Comparison of ENCODE assay signal across 19 cellular contexts in genomic region chr7:101598422-101598957, GRCh38. TPM values are rescaled to one million over a fixed set of nuclear protein-coding genes. Genes with fewer than 3 reads are reported as not detected.
DNase-seq lines count a peak whose midpoint lies in the region; ATAC-seq, FAIRE-seq and TF ChIP-seq lines count a peak whose summit lies in the region.
"Had no signal": no experiment of that assay in that cellular context is flagged by ENCODE, and none has a peak within 500 bp of the region (broad histone marks: within the 10 kb centered on the region; RNA-seq: fewer than 3 reads in every experiment).

No MANE protein-coding gene starts in this region.

- TF ChIP-seq CTCF in mammary epithelial cell (conservative IDR thresholded peaks at IDR 0.05 in 1 of 2, IDR thresholded peaks at IDR 0.05 in 1 of 2; ENCODE audit: extremely low read depth in 1 of 2, insufficient read depth in 1 of 2, low read depth in 1 of 2, low read length in 2 of 2) (no peak), MCF 10A (IDR thresholded peaks at IDR 0.05; ENCODE audit: unreplicated experiment) (no peak), pancreas (IDR thresholded peaks at IDR 0.05) (no peak)

- intact Hi-C loops in mammary epithelial cell (cut with micrococcal nuclease) (no loop called here), MCF 10A (cut with micrococcal nuclease) (no loop called here), pancreas (cut with DNase I) (no loop called here)

- H3K27ac ChIP-seq in mammary epithelial cell (ENCODE audit: insufficient read depth, low read depth, low read length) = no peak overlapping the region
- peak overlapping the region; percentile 61 to 79 (median 67) for H3K27ac ChIP-seq in pancreas
- H3K27ac ChIP-seq: C4-2B, heart left ventricle had no signal

- no peak for FAIRE-seq in pancreas (lab: Jason Lieb, UNC)
- FAIRE-seq: keratinocyte had no signal

- H3K4me3 Mint-ChIP-seq in MCF 10A (ENCODE audit: unreplicated experiment) = no peak overlapping the region
- H3K4me3 Mint-ChIP-seq: activated B cell treated with CpG ODN at 0.5 μM for 24 hours; activated T-helper 1 cell treated with anti-CD3 and anti-CD28 coated beads, Interleukin-12 subunit alpha, Interleukin-12 subunit beta, Interleukin-2, Interleukin-4 antibody, amounts not matched to agents 30 ng/mL and 10 ng/mL and 1 ng/mL, durations not matched to agents 14 hours and 24 hours and 36 hours; T-helper 1 cell treated with Interleukin-12 subunit alpha and Interleukin-12 subunit beta and Interleukin-4 antibody, amounts not matched to agents 30 μg/mL and 1 μg/mL, for 36 hours had no signal

- peak overlapping the region; percentile 57 for H2AFZ ChIP-seq in mammary epithelial cell (ENCODE audit: low read depth, low read length)

- no peaks in the 10 kb centered on the region for H4K20me1 ChIP-seq in mammary epithelial cell (ENCODE audit: insufficient read depth, low read length)

- dilution Hi-C loops in mammary epithelial cell (cut with HindIII; ENCODE audit: low sequenced_read_pairs) = loop anchor here (5.0 kb wide), 3 partner anchors 46 to 101 kb away; no protein-coding TSS in a partner anchor

- no peaks in the 10 kb centered on the region for H3K27me3 ChIP-seq in mammary epithelial cell (ENCODE audit: insufficient read depth, low read length)
- no peaks in the 10 kb centered on the region for H3K27me3 ChIP-seq in pancreas
- H3K27me3 ChIP-seq: testis had no signal

- in situ Hi-C loops in mammary epithelial cell (cut with MboI; ENCODE audit: low sequenced_read_pairs in 2 of 2) = no loop called here

- no peak overlapping the region for H3K27ac Mint-ChIP-seq in MCF 10A (ENCODE audit: low read depth, unreplicated experiment)
- H3K27ac Mint-ChIP-seq: activated B cell treated with CpG ODN at 0.5 μM for 24 hours; activated T-helper 1 cell treated with anti-CD3 and anti-CD28 coated beads, Interleukin-12 subunit alpha, Interleukin-12 subunit beta, Interleukin-2, Interleukin-4 antibody, amounts not matched to agents 30 ng/mL and 10 ng/mL and 1 ng/mL, durations not matched to agents 14 hours and 24 hours and 36 hours; T-helper 1 cell treated with Interleukin-12 subunit alpha and Interleukin-12 subunit beta and Interleukin-4 antibody, amounts not matched to agents 30 μg/mL and 1 μg/mL, for 36 hours had no signal

- H3K36me3 ChIP-seq in mammary epithelial cell (ENCODE audit: insufficient read depth, low read length) = no peaks in the 10 kb centered on the region
- no peaks in the 10 kb centered on the region for H3K36me3 ChIP-seq in pancreas
- H3K36me3 ChIP-seq: heart left ventricle had no signal

- H3K27me3 Mint-ChIP-seq in MCF 10A (ENCODE audit: insufficient read depth, unreplicated experiment) = no peaks in the 10 kb centered on the region

- H3K4me1 Mint-ChIP-seq in MCF 10A (ENCODE audit: insufficient read depth, unreplicated experiment) = no peaks in the 10 kb centered on the region
- H3K4me1 Mint-ChIP-seq: activated B cell treated with CpG ODN at 0.5 μM for 24 hours had no signal

- no peak overlapping the region for H3K4me2 ChIP-seq in mammary epithelial cell (ENCODE audit: insufficient read depth, low read depth, low read length)

- CTCF ChIA-PET in mammary epithelial cell (lab: Charles Lee; ENCODE audit: low non-redundant PET) = no interaction called here
- CTCF ChIA-PET in MCF 10A (lab: Yijun Ruan, JAX) = interaction anchor here (0.6 to 0.7 kb wide), 2 partner anchors 289 to 492 kb away, joined by 3 read pairs; no protein-coding TSS in a partner anchor

- H3K4me1 ChIP-seq in mammary epithelial cell (ENCODE audit: insufficient read depth, low read length) (peaks cover 12% of the 10 kb centered on the region), pancreas (no peaks in the 10 kb centered on the region)

- no peaks in the 10 kb centered on the region for H3K36me3 Mint-ChIP-seq in MCF 10A (ENCODE audit: insufficient read depth, unreplicated experiment)

- H3K9me3 ChIP-seq in mammary epithelial cell (replicated peaks; ENCODE audit: insufficient read depth, low read length) (no peaks in the 10 kb centered on the region), pancreas (no peaks in the 10 kb centered on the region)
- H3K9me3 ChIP-seq: heart left ventricle, testis had no signal

- BruUV-seq in mammary epithelial cell (replicated peaks; lab: Mats Ljungman, UMichigan) (no TSS peak), MCF 10A (replicated peaks; lab: Mats Ljungman, UMichigan) (no TSS peak)

- H3K9me3 Mint-ChIP-seq in MCF 10A (ENCODE audit: unreplicated experiment) = no peaks in the 10 kb centered on the region
- H3K9me3 Mint-ChIP-seq: activated B cell treated with CpG ODN at 0.5 μM for 24 hours; activated T-helper 1 cell treated with anti-CD3 and anti-CD28 coated beads, Interleukin-12 subunit alpha, Interleukin-12 subunit beta, Interleukin-2, Interleukin-4 antibody, amounts not matched to agents 30 ng/mL and 10 ng/mL and 1 ng/mL, durations not matched to agents 14 hours and 24 hours and 36 hours; T-helper 1 cell treated with Interleukin-12 subunit alpha and Interleukin-12 subunit beta and Interleukin-4 antibody, amounts not matched to agents 30 μg/mL and 1 μg/mL, for 36 hours had no signal

- 35% methylated on average over 18 of the region's 18 CpGs for whole genome bisulfite sequencing in mammary epithelial cell (ENCODE audit: low coverage, missing lambda C conversion rate)
- 67% methylated on average over 18 of the region's 18 CpGs for WGBS in pancreas, 2 donors

- POLR2A ChIA-PET in MCF 10A (lab: Yijun Ruan, JAX) = no interaction called here

- ATAC-seq in pancreas = peak; percentile 77 to 87 (median 82)
- ATAC-seq in GM18873 (IDR thresholded peaks at IDR 0.05; ENCODE audit: low FRiP score, unreplicated experiment) = no peak
- no peak for ATAC-seq in GM21526 (IDR thresholded peaks at IDR 0.05; ENCODE audit: low FRiP score, unreplicated experiment)
- ATAC-seq: heart left ventricle had no signal

- peak; percentile 94 for DNase-seq in mammary epithelial cell
- DNase-seq in MCF 10A (ENCODE audit: unreplicated experiment) = no peak
- DNase-seq in kidney tubule cell (ENCODE audit: low spot score) = peak; percentile 29
- peak; percentile 67 to 93 (median 83) for DNase-seq in pancreas
- no peak for DNase-seq in NCI-H128 (lab: John Stamatoyannopoulos, UW; ENCODE audit: unreplicated experiment)
- DNase-seq in NOMO-1 treated with DMSO at 0.1 percent for 48 hours (lab: John Stamatoyannopoulos, UW; ENCODE audit: unreplicated experiment) = no peak
- DNase-seq: activated B cell treated with CpG ODN at 0.5 μM for 24 hours, DMS53, heart left ventricle, NCI-H146, testis had no signal

- H3K4me3 ChIP-seq in mammary epithelial cell (replicated peaks in 1 of 3; ENCODE audit: insufficient read depth in 1 of 3, low read depth in 2 of 3, low read length in 3 of 3) = no peak overlapping the region
- H3K4me3 ChIP-seq in pancreas = no peak overlapping the region
- H3K4me3 ChIP-seq: heart left ventricle, testis had no signal

- no peak overlapping the region for H3K9ac ChIP-seq in mammary epithelial cell (ENCODE audit: insufficient read depth, low read length)

- no peaks in the 10 kb centered on the region for H3K79me2 ChIP-seq in mammary epithelial cell (ENCODE audit: insufficient read depth, low read length)

RNA-seq across cellular contexts. Expression of gene MYL10, which starts 30.6 kb away (rescaled TPM):
- total RNA-seq in mammary epithelial cell (not detected), MCF 10A (2022) (not detected in 2 replicates), pancreas (not detected)
- polyA plus RNA-seq in mammary epithelial cell (not detected), pancreas (not detected)
- polyA minus RNA-seq in mammary epithelial cell = not detected
- total RNA-seq: A172; activated B cell treated with CpG ODN at 0.5 μM for 24 hours; activated T-helper 1 cell treated with anti-CD3 and anti-CD28 coated beads, Interleukin-12 subunit alpha, Interleukin-12 subunit beta, Interleukin-2, Interleukin-4 antibody, amounts not matched to agents 30 ng/mL and 10 ng/mL and 1 ng/mL, durations not matched to agents 14 hours and 24 hours and 36 hours; heart left ventricle; osteoblast; testis had no signal
- polyA plus RNA-seq: heart left ventricle, keratinocyte had no signal

Comparison
In these comparisons a context has a peak if more than half of its experiments do, and no peak if none do; other contexts are left out.
1. DNase-seq: peak in mammary epithelial cell (single experiment), kidney tubule cell (single experiment) and pancreas (6 of 6); none in MCF 10A (single experiment), NCI-H128 (single experiment) and NOMO-1 treated with DMSO at 0.1 percent for 48 hours (single experiment).
2. ATAC-seq: peak in pancreas (4 of 4); none in GM18873 (single experiment) and GM21526 (single experiment).